Comparison of ENCODE assay signal across 15 cellular contexts in genomic region chr9:93683331-93684134, GRCh38.
DNase-seq lines count a peak whose midpoint lies in the region; ATAC-seq and TF ChIP-seq lines count a peak whose summit lies in the region.
"Had no signal": no experiment of that assay in that cellular context is flagged by ENCODE, and none has a peak within 500 bp of the region (broad histone marks: within the 10 kb centered on the region; RNA-seq: fewer than 3 reads in every experiment).

No MANE protein-coding gene starts in this region.

- TF ChIP-seq CTCF in type B pancreatic cell (conservative IDR thresholded peaks at IDR 0.05), result no peak
- TF ChIP-seq CTCF in GM13977 (IDR thresholded peaks at IDR 0.05; ENCODE audit: extremely low read depth, insufficient read depth, missing control alignments), result no peak

- ATAC-seq in left cardiac atrium (no peak), HG02571 (IDR thresholded peaks at IDR 0.05; ENCODE audit: unreplicated experiment) (no peak)
- ATAC-seq: body of pancreas had no signal

- no peak overlapping the region for H3K4me3 Mint-ChIP-seq in activated CD4-positive, alpha-beta memory T cell treated with anti-CD3 and anti-CD28 coated beads, Interleukin-2, amount 10 ng/mL, durations not matched to agents 7 days and 5 days
- no peak overlapping the region for H3K4me3 Mint-ChIP-seq in type B pancreatic cell

- CTCF ChIA-PET in activated CD4-positive, alpha-beta memory T cell treated with anti-CD3 and anti-CD28 coated beads, Interleukin-2, amount 10 ng/mL, durations not matched to agents 7 days and 5 days (lab: Charles Lee), result interaction anchor here (4.5 kb wide), 1 partner anchor 280 kb away, joined by 26 read pairs; no protein-coding TSS in a partner anchor

- in situ Hi-C loops in GM13977 (cut with MboI; ENCODE audit: low pct_unique_long_range_greater_than_20kb, low sequenced_read_pairs, unreplicated experiment), result loop anchor here (25.0 kb wide), 1 partner anchor 279 kb away; the partner anchor contains the start of gene BARX1

- no peaks in the 10 kb centered on the region for H3K4me1 Mint-ChIP-seq in activated CD4-positive, alpha-beta memory T cell treated with anti-CD3 and anti-CD28 coated beads, Interleukin-2, amount 10 ng/mL, durations not matched to agents 7 days and 5 days
- H3K4me1 Mint-ChIP-seq in type B pancreatic cell (ENCODE audit: unreplicated experiment), result peaks cover 9% of the 10 kb centered on the region

- H3K36me3 Mint-ChIP-seq in activated CD4-positive, alpha-beta memory T cell treated with anti-CD3 and anti-CD28 coated beads, Interleukin-2, amount 10 ng/mL, durations not matched to agents 7 days and 5 days (ENCODE audit: low read depth), result no peaks in the 10 kb centered on the region
- no peaks in the 10 kb centered on the region for H3K36me3 Mint-ChIP-seq in type B pancreatic cell

- H3K27me3 Mint-ChIP-seq in activated CD4-positive, alpha-beta memory T cell treated with anti-CD3 and anti-CD28 coated beads, Interleukin-2, amount 10 ng/mL, durations not matched to agents 7 days and 5 days, result peaks cover 6% of the 10 kb centered on the region
- H3K27me3 Mint-ChIP-seq in type B pancreatic cell, result peaks cover 3% of the 10 kb centered on the region

- no peak overlapping the region for H3K27ac Mint-ChIP-seq in activated CD4-positive, alpha-beta memory T cell treated with anti-CD3 and anti-CD28 coated beads, Interleukin-2, amount 10 ng/mL, durations not matched to agents 7 days and 5 days
- H3K27ac Mint-ChIP-seq in type B pancreatic cell, result no peak overlapping the region

- H3K9me3 Mint-ChIP-seq in activated CD4-positive, alpha-beta memory T cell treated with anti-CD3 and anti-CD28 coated beads, Interleukin-2, amount 10 ng/mL, durations not matched to agents 7 days and 5 days, result peaks cover 8% of the 10 kb centered on the region
- peaks cover 1% of the 10 kb centered on the region for H3K9me3 Mint-ChIP-seq in type B pancreatic cell

- POLR2A ChIA-PET in activated CD4-positive, alpha-beta memory T cell treated with anti-CD3 and anti-CD28 coated beads, Interleukin-2, amount 10 ng/mL, durations not matched to agents 7 days and 5 days (lab: Charles Lee), result interaction anchor here (0.7 kb wide), 1 partner anchor 105 kb away, joined by 3 read pairs; no protein-coding TSS in a partner anchor

- intact Hi-C loops in cardiac septum (cut with DNase I), result loop anchor here (2.0 to 5.0 kb wide), 3 partner anchors 279 to 529 kb away; no protein-coding TSS in a partner anchor
- intact Hi-C loops in left cardiac atrium (cut with DNase I), result loop anchor here in 1 of 2 donors (2.0 kb wide), 1 partner anchor 279 kb away; no protein-coding TSS in a partner anchor

- DNase-seq in cardiac septum (ENCODE audit: low spot score) (peak; percentile 58), left cardiac atrium (no peak), mesenteric fat pad (ENCODE audit: low spot score) (peak; percentile 78), type B pancreatic cell (ENCODE audit: extremely low spot score, unreplicated experiment) (peak; percentile 62), GM13977 (ENCODE audit: low spot score) (no peak), NCI-H2029 (lab: John Stamatoyannopoulos, UW) (no peak)
- DNase-seq in activated CD4-positive, alpha-beta memory T cell treated with anti-CD3 and anti-CD28 coated beads, Interleukin-2, amount 10 ng/mL, durations not matched to agents 7 days and 5 days, result peak; percentile 13
- DNase-seq: activated naive CD4-positive, alpha-beta T cell treated with anti-CD3 and anti-CD28 coated beads, Interleukin-2, amount 50 U/mL, for 16 hours; BE2C; body of pancreas; dermis blood vessel endothelial cell; heart right ventricle; NCI-H1105 treated with DMSO at 0.1 percent for 48 hours; substantia nigra had no signal

Comparison
In these comparisons a context has a peak if more than half of its experiments do, and no peak if none do; other contexts are left out.
1. DNase-seq: peak in cardiac septum (single experiment), activated CD4-positive, alpha-beta memory T cell treated with anti-CD3 and anti-CD28 coated beads, Interleukin-2, amount 10 ng/mL, durations not matched to agents 7 days and 5 days (single experiment), mesenteric fat pad (single experiment) and type B pancreatic cell (single experiment); none in left cardiac atrium (single experiment), GM13977 (single experiment) and NCI-H2029 (single experiment).